Comparison of ENCODE assay signal across 25 cellular contexts in the genomic region with DNA sequence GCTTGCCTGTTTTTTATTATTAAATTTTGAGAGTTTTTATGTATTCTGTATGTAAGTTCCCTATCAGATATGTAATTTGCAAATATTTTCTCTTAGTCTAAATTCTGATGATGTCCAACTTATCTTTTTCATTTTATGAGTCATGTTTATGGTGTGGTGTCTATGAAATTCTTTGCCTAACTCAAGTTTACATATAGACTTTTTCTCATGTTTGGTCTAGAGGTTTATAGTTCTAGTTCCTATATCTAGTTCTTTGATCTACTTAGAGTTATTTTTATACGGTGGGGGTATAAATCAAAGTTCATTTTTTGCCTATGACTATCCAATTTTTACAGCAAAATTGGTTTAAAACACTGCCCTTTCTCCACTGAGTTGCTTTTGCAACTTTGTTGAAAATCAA.
"Had no signal": no experiment of that assay in that cellular context is flagged by ENCODE, and none has a peak within 500 bp of the region (broad histone marks: within the 10 kb centered on the region; RNA-seq: fewer than 3 reads in every experiment).

No MANE protein-coding gene starts in this region.

- H3K4me1 ChIP-seq: neural progenitor cell, right lobe of liver had no signal

- H3K4me2 ChIP-seq: neural progenitor cell, smooth muscle cell had no signal

- H3K27ac ChIP-seq: left ventricle myocardium inferior, neural progenitor cell, neutrophil, right atrium auricular region, right lobe of liver, upper lobe of left lung had no signal

- H3K27me3 ChIP-seq: neural progenitor cell, neutrophil, right atrium auricular region, right lobe of liver, tibial nerve, upper lobe of left lung had no signal

- H3K9me3 ChIP-seq: neutrophil, right lobe of liver had no signal

- H3K36me3 ChIP-seq: left ventricle myocardium inferior, neural progenitor cell, neutrophil, right atrium auricular region, right lobe of liver, tibial nerve, upper lobe of left lung had no signal

- ATAC-seq: natural killer cell; right lobe of liver; stimulated activated memory B cell treated with anti-CD40 and anti-IgM and Interleukin-4, amounts not matched to agents 10 μg/mL and 1 μg/mL and 100 μg/mL, for 72 hours; stimulated activated naive CD8-positive, alpha-beta T cell treated with anti-CD3 and anti-CD28 coated beads, Interleukin-15, amount 100 ng/mL, for 72 hours had no signal

- H3K4me3 ChIP-seq: left ventricle myocardium inferior, lung, neural progenitor cell, right atrium auricular region, right lobe of liver, smooth muscle cell, tibial nerve, upper lobe of left lung had no signal

- DNase-seq: hippocampal formation; kidney; left ventricle myocardium inferior; midbrain; naive B cell; natural killer cell; nephron progenitor cell; occipital lobe; right lobe of liver; stimulated activated CD4-positive, alpha-beta T cell treated with anti-CD3 and anti-CD28 coated beads, Interleukin-1b, Interleukin-23, amount 100 ng/mL, for 48 hours; stimulated activated CD4-positive, alpha-beta T cell treated with anti-CD3 and anti-CD28 coated beads, Interleukin-2, amount 100 ng/mL, for 48 hours; stimulated activated CD4-positive, alpha-beta T cell treated with anti-CD3 and anti-CD28 coated beads, Interleukin-4, amount 100 ng/mL, for 4 hours; stimulated activated CD8-positive, alpha-beta memory T cell treated with anti-CD3 and anti-CD28 coated beads, Interleukin-4, amount 100 ng/mL, for 48 hours; stimulated activated naive CD4-positive, alpha-beta T cell treated with Interleukin-2 at 50 U/mL for 16 hours; stimulated activated naive CD8-positive, alpha-beta T cell treated with anti-CD3 and anti-CD28 coated beads, Interleukin-15, amount 100 ng/mL, for 72 hours; substantia nigra; upper lobe of left lung had no signal

- H2AFZ ChIP-seq: neural progenitor cell had no signal

- FAIRE-seq: kidney, urothelium cell line had no signal

- H3K9ac ChIP-seq: neural progenitor cell had no signal
